27 cellular contexts compared by ENCODE assay signal in the genomic region with DNA sequence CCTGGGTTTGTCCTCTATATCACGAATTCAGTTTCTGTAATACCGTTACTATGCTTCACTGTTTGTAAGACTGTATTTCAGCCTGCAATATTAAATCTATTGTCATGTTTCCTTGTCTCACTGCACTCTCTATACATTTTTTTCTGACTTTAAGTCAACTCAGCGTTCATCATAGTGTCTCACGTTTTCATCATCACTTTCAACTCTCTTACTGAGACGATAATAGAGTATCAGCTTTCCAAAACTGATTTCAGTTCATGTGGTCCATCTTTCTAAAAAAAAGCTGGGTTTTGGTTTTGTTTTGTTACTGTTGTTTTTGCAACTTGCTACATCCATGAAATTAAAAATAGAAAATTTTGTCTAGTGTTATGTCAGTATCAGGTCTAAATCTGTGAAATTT.
"Had no signal": no experiment of that assay in that cellular context is flagged by ENCODE, and none has a peak within 500 bp of the region (broad histone marks: within the 10 kb centered on the region; RNA-seq: fewer than 3 reads in every experiment).

No MANE protein-coding gene starts in this region.

- DNase-seq: colonic mucosa; cortex of kidney; dermis blood vessel endothelial cell; dorsolateral prefrontal cortex; effector CD4-positive, alpha-beta T cell; effector CD8-positive, alpha-beta T cell; effector memory CD4-positive, alpha-beta T cell; effector memory CD8-positive, alpha-beta T cell; endodermal cell; erythroblast; esophagus squamous epithelium; foreskin fibroblast; foreskin keratinocyte; foreskin melanocyte; gastrocnemius medialis; glutamatergic neuron; head of caudate nucleus; heart left ventricle; heart right ventricle had no signal

- H3K79me2 ChIP-seq: hepatocyte had no signal

- H3K4me1 Mint-ChIP-seq: endodermal cell had no signal

- H3K27ac Mint-ChIP-seq: dendritic cell treated with granulocyte-macrophage colony-stimulating factor and Interleukin-4, amounts not matched to agents 40 ng/mL and 50 ng/mL, for 4 days; effector memory CD8-positive, alpha-beta T cell; endodermal cell had no signal

- H3K4me3 ChIP-seq: colonic mucosa, coronary artery, dorsolateral prefrontal cortex, esophagus muscularis mucosa, esophagus squamous epithelium, gastrocnemius medialis, gastroesophageal sphincter, heart left ventricle, heart right ventricle, hepatocyte had no signal

- H3K4me1 ChIP-seq: colonic mucosa, esophagus muscularis mucosa, esophagus squamous epithelium, foreskin keratinocyte, gastrocnemius medialis, gastroesophageal sphincter, heart left ventricle, heart right ventricle had no signal

- H2AFZ ChIP-seq: hepatocyte had no signal

- H3K27me3 ChIP-seq: colonic mucosa, esophagus muscularis mucosa, esophagus squamous epithelium, foreskin keratinocyte, gastrocnemius medialis, gastroesophageal sphincter, heart right ventricle, hepatocyte had no signal

- H3K36me3 ChIP-seq: colonic mucosa, esophagus muscularis mucosa, esophagus squamous epithelium, gastrocnemius medialis, gastroesophageal sphincter, heart left ventricle, heart right ventricle had no signal

- H3K27me3 Mint-ChIP-seq: dendritic cell treated with granulocyte-macrophage colony-stimulating factor and Interleukin-4, amounts not matched to agents 40 ng/mL and 50 ng/mL, for 4 days; effector memory CD8-positive, alpha-beta T cell had no signal

- H3K27ac ChIP-seq: colonic mucosa, coronary artery, dorsolateral prefrontal cortex, epithelial cell of prostate, esophagus muscularis mucosa, esophagus squamous epithelium, foreskin keratinocyte, gastrocnemius medialis, gastroesophageal sphincter, heart left ventricle, heart right ventricle, hepatocyte had no signal

- ATAC-seq: effector memory CD8-positive, alpha-beta T cell; esophagus mucosa; foreskin keratinocyte; gastrocnemius medialis; gastroesophageal sphincter; heart left ventricle; heart right ventricle had no signal

- H3K4me3 Mint-ChIP-seq: dendritic cell treated with granulocyte-macrophage colony-stimulating factor and Interleukin-4, amounts not matched to agents 40 ng/mL and 50 ng/mL, for 4 days; effector memory CD8-positive, alpha-beta T cell; endodermal cell had no signal

- H3K9me3 Mint-ChIP-seq: dendritic cell treated with granulocyte-macrophage colony-stimulating factor and Interleukin-4, amounts not matched to agents 40 ng/mL and 50 ng/mL, for 4 days had no signal

- FAIRE-seq: endometrium had no signal

- H3K9me3 ChIP-seq: colonic mucosa, esophagus squamous epithelium, gastroesophageal sphincter had no signal

- H3K4me2 ChIP-seq: hepatocyte had no signal
